Comparison of ENCODE assay signal across 10 cellular contexts in the genomic region with DNA sequence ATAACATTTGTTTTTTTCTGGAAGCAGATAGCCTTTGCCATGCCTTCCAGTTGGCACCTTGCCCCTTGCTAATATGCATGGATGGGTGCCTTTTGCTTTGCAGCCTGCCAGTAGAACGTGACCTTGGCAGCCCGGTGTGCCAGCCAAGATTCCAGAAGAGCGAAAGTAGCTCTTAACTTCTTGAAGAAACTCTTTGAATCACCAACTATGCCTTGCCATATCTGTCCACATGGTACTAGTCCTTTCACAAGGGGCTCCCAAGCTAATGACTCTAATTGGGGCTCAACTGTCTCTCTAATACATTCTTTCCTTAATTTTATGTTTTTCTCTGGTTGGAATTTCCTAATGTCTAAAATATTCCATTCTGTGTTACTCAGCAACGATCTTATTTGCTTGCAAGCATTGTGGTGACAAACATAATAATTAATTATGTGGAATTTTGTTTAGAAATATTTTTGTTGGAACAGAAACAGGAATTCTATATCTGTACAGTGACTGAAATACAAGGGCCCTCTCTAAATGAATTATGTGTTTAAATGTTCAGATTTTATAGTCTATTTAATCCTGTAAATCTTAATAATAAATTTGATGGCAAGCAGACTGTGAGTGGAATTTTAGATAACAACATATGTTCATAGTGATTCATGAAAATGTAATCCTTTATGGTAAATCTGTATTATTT. TPM values are rescaled to one million over a fixed set of nuclear protein-coding genes. Genes with fewer than 3 reads are reported as not detected.
DNase-seq lines count a peak whose midpoint lies in the region; ATAC-seq and TF ChIP-seq lines count a peak whose summit lies in the region.
"Had no signal": no experiment of that assay in that cellular context is flagged by ENCODE, and none has a peak within 500 bp of the region (broad histone marks: within the 10 kb centered on the region; RNA-seq: fewer than 3 reads in every experiment).

No MANE protein-coding gene starts in this region.

- TF ChIP-seq CTCF in SK-N-SH (IDR thresholded peaks at IDR 0.05) (no peak), retinal pigment epithelial cell (conservative IDR thresholded peaks at IDR 0.05; ENCODE audit: low read depth, low read length) (no peak)

- no peaks in the 10 kb centered on the region for H4K20me1 ChIP-seq in SK-N-SH (ENCODE audit: insufficient read depth)

- no peaks in the 10 kb centered on the region for H3K9me3 ChIP-seq in SK-N-SH

- no peaks in the 10 kb centered on the region for H3K27me3 ChIP-seq in SK-N-SH (ENCODE audit: insufficient read depth)

- peaks cover 23 to 34% of the 10 kb centered on the region in 2 experiments for H3K4me1 ChIP-seq in SK-N-SH (ENCODE audit: control insufficient read depth in 1 of 2, insufficient read depth in 2 of 2, low read depth in 1 of 2, low read length in 1 of 2)

- H3K4me2 ChIP-seq in SK-N-SH, result peak overlapping the region; percentile 73

- peak overlapping the region; percentile 90 to 92 for H3K27ac ChIP-seq in SK-N-SH (ENCODE audit: low read depth in 2 of 2, low read length in 1 of 2)

- H3K79me2 ChIP-seq in SK-N-SH (ENCODE audit: insufficient read depth), result peaks cover 74% of the 10 kb centered on the region

- H3F3A ChIP-seq in SK-N-SH (replicated peaks; ENCODE audit: insufficient read depth), result peaks cover 31% of the 10 kb centered on the region

- CTCF ChIA-PET in SK-N-SH (lab: Yijun Ruan, JAX), result interaction anchor here (0.7 to 2.1 kb wide), 4 partner anchors 15 to 46 kb away, joined by 3 to 8 read pairs (median 3); partner anchors contain the start of gene HDAC9

- TF ChIP-seq RAD21 in SK-N-SH (IDR thresholded peaks at IDR 0.05; ENCODE audit: low read length), result no peak

- peaks cover 3% of the 10 kb centered on the region for H3K9me3 Mint-ChIP-seq in stimulated activated memory B cell treated with anti-CD40 and anti-IgM and Interleukin-4, amounts not matched to agents 10 μg/mL and 1 μg/mL and 100 μg/mL, for 72 hours
- H3K9me3 Mint-ChIP-seq: endodermal cell had no signal

- no peak overlapping the region for H3K27ac Mint-ChIP-seq in stimulated activated memory B cell treated with anti-CD40 and anti-IgM and Interleukin-4, amounts not matched to agents 10 μg/mL and 1 μg/mL and 100 μg/mL, for 72 hours
- H3K27ac Mint-ChIP-seq: endodermal cell had no signal

- 5% methylated on average over 4 of the region's 4 CpGs for WGBS in SK-N-SH (ENCODE audit: low lambda C conversion rate)

- H3K27me3 Mint-ChIP-seq in stimulated activated memory B cell treated with anti-CD40 and anti-IgM and Interleukin-4, amounts not matched to agents 10 μg/mL and 1 μg/mL and 100 μg/mL, for 72 hours, result no peaks in the 10 kb centered on the region

- H3K36me3 Mint-ChIP-seq in stimulated activated memory B cell treated with anti-CD40 and anti-IgM and Interleukin-4, amounts not matched to agents 10 μg/mL and 1 μg/mL and 100 μg/mL, for 72 hours, result peaks cover 32% of the 10 kb centered on the region

- DNase-seq in EL, result peak; percentile 78
- DNase-seq in SK-N-SH, result no peak
- DNase-seq in glomerular endothelial cell (ENCODE audit: extremely low read depth, low read depth, low spot score), result peak; percentile 27
- peak; percentile 90 for DNase-seq in retinal pigment epithelial cell (ENCODE audit: low read depth)
- no peak for DNase-seq in HT-29 (ENCODE audit: low spot score)
- DNase-seq: endodermal cell, midbrain had no signal

- peak; percentile 43 to 62 for TF ChIP-seq EP300 in SK-N-SH (IDR thresholded peaks at IDR 0.05; ENCODE audit: borderline replicate concordance in 1 of 2, low read depth in 1 of 2, low read length in 1 of 2)

- no peak overlapping the region for H3K4me3 Mint-ChIP-seq in stimulated activated memory B cell treated with anti-CD40 and anti-IgM and Interleukin-4, amounts not matched to agents 10 μg/mL and 1 μg/mL and 100 μg/mL, for 72 hours
- H3K4me3 Mint-ChIP-seq: endodermal cell had no signal

- H3K4me3 ChIP-seq in SK-N-SH (ENCODE audit: low read depth in 2 of 2, low read length in 1 of 2) (peak overlapping the region; percentile 22 to 35; a peak in 3 of 4 replicates), retinal pigment epithelial cell (ENCODE audit: low read length) (no peak overlapping the region)

- H3K4me1 Mint-ChIP-seq in stimulated activated memory B cell treated with anti-CD40 and anti-IgM and Interleukin-4, amounts not matched to agents 10 μg/mL and 1 μg/mL and 100 μg/mL, for 72 hours, result peaks cover 55% of the 10 kb centered on the region

- POLR2A ChIA-PET in SK-N-SH (lab: Yijun Ruan, JAX), result no interaction called here

- ATAC-seq in GM18868 (IDR thresholded peaks at IDR 0.05; ENCODE audit: unreplicated experiment), result no peak
- no peak for ATAC-seq in GM21717 (IDR thresholded peaks at IDR 0.05; ENCODE audit: unreplicated experiment)
- ATAC-seq in stimulated activated memory B cell treated with anti-CD40 and anti-IgM and Interleukin-4, amounts not matched to agents 10 μg/mL and 1 μg/mL and 100 μg/mL, for 72 hours, result no peak

- peak overlapping the region; percentile 56; the same call in 1 of the 2 replicates for H3K9ac ChIP-seq in SK-N-SH

- no peaks in the 10 kb centered on the region for H3K9me2 ChIP-seq in SK-N-SH

- H3K36me3 ChIP-seq in SK-N-SH (replicated peaks in 1 of 2; ENCODE audit: control insufficient read depth in 1 of 2, insufficient read depth in 2 of 2, low read length in 1 of 2), result peaks cover 20 to 42% of the 10 kb centered on the region in 2 experiments

- peak overlapping the region; percentile 76 for H2AFZ ChIP-seq in SK-N-SH (ENCODE audit: low read depth)

TF ChIP-seq in SK-N-SH, 30 proteins besides CTCF, POLR2A, EP300 and RAD21:
- TF ChIP-seq MEF2A (IDR thresholded peaks at IDR 0.05; ENCODE audit: borderline replicate concordance, low read depth) (peak; percentile 45; the same call in 1 of the 2 replicates), NRF1 (IDR thresholded peaks at IDR 0.05; ENCODE audit: low read depth, low read length) (no peak), JUND (IDR thresholded peaks at IDR 0.05) (peak; percentile 64), FOXJ3 (CRISPR knock-in tag; IDR thresholded peaks at IDR 0.05) (no peak), NFIC (IDR thresholded peaks at IDR 0.05; ENCODE audit: borderline replicate concordance) (peak; percentile 88), POLR2AphosphoS5 (IDR thresholded peaks at IDR 0.05; ENCODE audit: low read depth, low read length) (peak; percentile 72; the same call in 1 of the 2 replicates), TEAD4 (IDR thresholded peaks at IDR 0.05; ENCODE audit: borderline replicate concordance, insufficient read depth) (0 out of 2 replicates have a peak, but pooled peaks have one; percentile 57), FOXM1 (IDR thresholded peaks at IDR 0.05; ENCODE audit: low read depth) (peak; percentile 52; the same call in 1 of the 2 replicates), CHD2 (IDR thresholded peaks at IDR 0.05; ENCODE audit: low read length, partially characterized antibody) (peak; percentile 16), SIN3A (IDR thresholded peaks at IDR 0.05; ENCODE audit: borderline replicate concordance, low read depth, low read length) (peak; percentile 63; the same call in 1 of the 2 replicates), TCF12 (IDR thresholded peaks at IDR 0.05) (peak; percentile 79), PBX3 (IDR thresholded peaks at IDR 0.05) (peak; percentile 50; the same call in 1 of the 2 replicates), IRF3 (IDR thresholded peaks at IDR 0.05; ENCODE audit: low read depth, low read length) (no peak)
- TF ChIP-seq, protein P1, sequence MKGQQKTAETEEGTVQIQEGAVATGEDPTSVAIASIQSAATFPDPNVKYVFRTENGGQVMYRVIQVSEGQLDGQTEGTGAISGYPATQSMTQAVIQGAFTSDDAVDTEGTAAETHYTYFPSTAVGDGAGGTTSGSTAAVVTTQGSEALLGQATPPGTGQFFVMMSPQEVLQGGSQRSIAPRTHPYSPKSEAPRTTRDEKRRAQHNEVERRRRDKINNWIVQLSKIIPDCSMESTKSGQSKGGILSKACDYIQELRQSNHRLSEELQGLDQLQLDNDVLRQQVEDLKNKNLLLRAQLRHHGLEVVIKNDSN (IDR thresholded peaks at IDR 0.05; ENCODE audit: borderline replicate concordance, low read depth), result no peak

RNA-seq across cellular contexts. Expression of gene HDAC9, which starts 45.8 kb away (rescaled TPM):
- 11.6 and 19.8 TPM in 2 replicates for polyA plus RNA-seq in SK-N-SH (2012; rRNA removed)
- polyA plus RNA-seq in SK-N-SH (2012; cell fraction: cytosol; rRNA removed), result 12.1 and 15.5 TPM in 2 replicates
- 15.1 and 30.9 TPM in 2 replicates for polyA plus RNA-seq in SK-N-SH (2012; cell fraction: nucleus; rRNA removed)
- 24.7 and 27.5 TPM in 2 replicates for total RNA-seq in glomerular endothelial cell
- 0.73 and 3.0 TPM in 2 replicates for total RNA-seq in HT-29 (2014; rRNA removed; shearing (Covaris generic))

Comparison
In these comparisons a context has a peak if more than half of its experiments do, and no peak if none do; other contexts are left out.
1. DNase-seq: peak in EL (single experiment), glomerular endothelial cell (single experiment) and retinal pigment epithelial cell (single experiment); none in SK-N-SH (single experiment) and HT-29 (single experiment).